19 cellular contexts compared by ENCODE assay signal in the genomic region with DNA sequence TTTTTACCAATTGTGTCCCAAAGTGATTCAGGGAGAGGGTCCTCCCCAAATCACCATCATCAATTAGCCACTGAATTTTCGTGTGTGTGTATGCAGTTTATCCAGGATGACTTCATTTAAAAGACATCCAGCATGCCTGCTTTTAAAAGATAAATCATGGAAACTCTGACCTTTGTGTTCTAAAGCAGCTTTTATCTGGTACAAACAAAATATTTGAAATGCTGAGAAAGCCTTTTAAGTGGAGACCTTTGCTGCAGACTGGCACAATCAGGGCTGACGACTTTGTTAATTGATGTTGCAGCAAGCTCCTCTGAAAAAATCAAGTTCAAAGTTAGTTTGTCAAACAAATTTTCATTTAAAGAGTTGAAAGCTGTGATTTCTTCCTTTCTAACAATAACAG.
"Had no signal": no experiment of that assay in that cellular context is flagged by ENCODE, and none has a peak within 500 bp of the region (broad histone marks: within the 10 kb centered on the region; RNA-seq: fewer than 3 reads in every experiment).

No MANE protein-coding gene starts in this region.

- H3K27ac Mint-ChIP-seq: naive thymus-derived CD4-positive, alpha-beta T cell; nephron progenitor cell had no signal

- H3K4me3 Mint-ChIP-seq: naive thymus-derived CD4-positive, alpha-beta T cell; nephron progenitor cell had no signal

- ATAC-seq: left ventricle myocardium superior; naive thymus-derived CD4-positive, alpha-beta T cell had no signal

- H3K4me1 ChIP-seq: stomach, upper lobe of left lung, uterus had no signal

- H3K36me3 ChIP-seq: neutrophil, sigmoid colon, stomach, upper lobe of left lung, uterus had no signal

- H3K9me3 ChIP-seq: neutrophil, sigmoid colon, stomach, upper lobe of left lung, uterus had no signal

- H3K27ac ChIP-seq: coronary artery, neutrophil, sigmoid colon, skin epidermis, stomach, upper lobe of left lung, uterus had no signal

- H3K4me3 ChIP-seq: coronary artery, lung, sigmoid colon, skin epidermis, stomach, upper lobe of left lung, uterus had no signal

- H3K4me1 Mint-ChIP-seq: naive thymus-derived CD4-positive, alpha-beta T cell had no signal

- DNase-seq: effector CD4-positive, alpha-beta T cell; foreskin melanocyte; head of caudate nucleus; hypothalamus; islet precursor cell; left ventricle myocardium superior; mesenchymal stem cell; naive thymus-derived CD4-positive, alpha-beta T cell; nephron progenitor cell; sigmoid colon; stimulated activated CD4-positive, alpha-beta T cell treated with anti-CD3 and anti-CD28 coated beads, Interleukin-12 subunit alpha, Interleukin-12 subunit beta, amount 100 ng/mL, for 4 hours; stimulated activated naive CD4-positive, alpha-beta T cell; stomach; upper lobe of left lung; uterus had no signal

- H3K27me3 ChIP-seq: neutrophil, sigmoid colon, upper lobe of left lung, uterus had no signal
